Comparison of ENCODE assay signal across 25 cellular contexts in the genomic region with DNA sequence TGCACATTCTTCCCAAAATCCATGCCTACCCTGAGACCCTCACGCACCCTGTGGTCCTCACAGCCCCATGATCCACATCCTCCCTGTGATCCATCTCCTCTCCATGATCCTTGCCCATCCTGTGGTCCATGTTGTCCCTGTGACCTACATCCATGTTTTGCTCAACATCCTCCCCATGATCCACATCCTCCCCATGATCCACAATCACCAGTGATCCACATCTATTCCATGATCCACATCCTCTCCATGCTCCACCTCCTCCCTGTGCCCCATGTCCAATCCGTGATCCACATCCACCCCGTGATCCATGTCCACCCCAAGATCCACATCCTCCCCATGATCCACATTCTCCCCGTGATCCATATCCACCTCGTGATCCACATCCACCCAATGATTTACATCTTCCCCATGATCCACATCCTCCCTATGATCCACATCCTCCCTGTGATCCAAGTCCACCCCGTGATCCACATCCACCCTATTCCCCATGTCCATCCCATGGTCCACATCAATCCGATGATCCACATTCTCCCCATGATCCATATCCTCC.
DNase-seq lines count a peak whose midpoint lies in the region; ATAC-seq, FAIRE-seq and TF ChIP-seq lines count a peak whose summit lies in the region.
"Had no signal": no experiment of that assay in that cellular context is flagged by ENCODE, and none has a peak within 500 bp of the region (broad histone marks: within the 10 kb centered on the region; RNA-seq: fewer than 3 reads in every experiment).

No MANE protein-coding gene starts in this region.

- peak; percentile 99 for DNase-seq in BE2C
- no peak for DNase-seq in bronchial epithelial cell (ENCODE audit: low read depth)
- DNase-seq in nephron progenitor cell = no peak
- DNase-seq in trophoblast cell = no peak
- DNase-seq in NCI-H226 = no peak
- DNase-seq in AG08395 (ENCODE audit: low spot score) = no peak
- DNase-seq: 8988T; C1 segment of cervical spinal cord; CD4-positive, CD25-positive, alpha-beta regulatory T cell; CD8-positive, alpha-beta memory T cell; COR-L47; DMS 273 treated with DMSO at 0.1 percent for 48 hours; DMS53; DND-41; EL; GM23248; HCEC 1CT; HFFc6; IMR-90 had no signal

- H3K27ac ChIP-seq in trophoblast cell (ENCODE audit: low read depth, low read length) = no peak overlapping the region
- H3K27ac ChIP-seq: GM23248 had no signal

- H3K36me3 ChIP-seq in BE2C (no peaks in the 10 kb centered on the region), bronchial epithelial cell (ENCODE audit: control insufficient read depth, insufficient read depth, low read length) (no peaks in the 10 kb centered on the region), trophoblast cell (ENCODE audit: control insufficient read depth in 1 of 2, insufficient read depth in 2 of 2, low read length in 2 of 2) (no peaks in the 10 kb centered on the region)

- no peak overlapping the region for H4K91ac ChIP-seq in trophoblast cell (ENCODE audit: low read depth, low read length)

- no peak overlapping the region for H4K12ac ChIP-seq in trophoblast cell (ENCODE audit: low read depth, low read length)

- no CpG with 5 or more reads among the region's 7 CpGs for WGBS in trophoblast cell (ENCODE audit: extremely low coverage, insufficient coverage, insufficient read length)

- H2BK12ac ChIP-seq in trophoblast cell (ENCODE audit: low read length) = no peak overlapping the region

- H2BK5ac ChIP-seq in trophoblast cell (ENCODE audit: low read depth, low read length, poor library complexity) = no peak overlapping the region

- no peak overlapping the region for H2BK120ac ChIP-seq in trophoblast cell (ENCODE audit: insufficient read depth, low read length, poor library complexity)

- no peak overlapping the region for H2AK5ac ChIP-seq in trophoblast cell (ENCODE audit: low read length)

- no peaks in the 10 kb centered on the region for H3K79me2 ChIP-seq in trophoblast cell (ENCODE audit: control insufficient read depth, insufficient read depth, low read length, poor library complexity)

- H3K27ac Mint-ChIP-seq in nephron progenitor cell = peak overlapping the region; percentile 41
- H3K27ac Mint-ChIP-seq: B cell; CD4-positive, CD25-positive, alpha-beta regulatory T cell; CD8-positive, alpha-beta memory T cell; HFFc6 had no signal

- H3K4me1 Mint-ChIP-seq in nephron progenitor cell = peaks cover 53% of the 10 kb centered on the region
- H3K4me1 Mint-ChIP-seq: B cell; CD4-positive, CD25-positive, alpha-beta regulatory T cell; CD8-positive, alpha-beta memory T cell had no signal

- H3K14ac ChIP-seq in trophoblast cell (ENCODE audit: low read length) = no peak overlapping the region

- peaks cover 37% of the 10 kb centered on the region for H3K4me1 ChIP-seq in BE2C
- peaks cover 9 to 11% of the 10 kb centered on the region in 2 experiments for H3K4me1 ChIP-seq in trophoblast cell (ENCODE audit: control insufficient read depth in 1 of 2, insufficient read depth in 2 of 2, low read length in 2 of 2)

- no peaks in the 10 kb centered on the region for H3K27me3 ChIP-seq in BE2C
- peaks cover 2% of the 10 kb centered on the region for H3K27me3 ChIP-seq in bronchial epithelial cell (ENCODE audit: control insufficient read depth, insufficient read depth, low read length)
- H3K27me3 ChIP-seq in trophoblast cell (ENCODE audit: insufficient read depth, low read length) = no peaks in the 10 kb centered on the region

- no peak overlapping the region for H3K4me2 ChIP-seq in trophoblast cell (ENCODE audit: low read length)

- H3K27me3 Mint-ChIP-seq in nephron progenitor cell (ENCODE audit: low read depth, poor library complexity) = no peaks in the 10 kb centered on the region
- H3K27me3 Mint-ChIP-seq: B cell; CD8-positive, alpha-beta memory T cell had no signal

- H3K4me3 Mint-ChIP-seq in nephron progenitor cell = peak overlapping the region; percentile 37
- H3K4me3 Mint-ChIP-seq: B cell; CD8-positive, alpha-beta memory T cell; HFFc6 had no signal

- TF ChIP-seq CTCF in BE2C (IDR thresholded peaks at IDR 0.05; ENCODE audit: low read depth, low read length) (no peak), bronchial epithelial cell (IDR thresholded peaks at IDR 0.05; ENCODE audit: insufficient read depth, low read length, severe bottlenecking) (no peak), nephron progenitor cell (IDR thresholded peaks at IDR 0.05) (no peak)

- no peak for ATAC-seq in HG03521 (IDR thresholded peaks at IDR 0.05; ENCODE audit: unreplicated experiment)
- ATAC-seq: GM12878, K562 had no signal

- H3K18ac ChIP-seq in trophoblast cell (ENCODE audit: low read length) = no peak overlapping the region

- no peak overlapping the region for H4K8ac ChIP-seq in trophoblast cell (ENCODE audit: low read depth, low read length)

- FAIRE-seq in bronchial epithelial cell (lab: Jason Lieb, UNC) = peak; percentile 52
- FAIRE-seq: GM12878, GM19239, H54, K562 had no signal

- H3K9me3 Mint-ChIP-seq in nephron progenitor cell = no peaks in the 10 kb centered on the region
- H3K9me3 Mint-ChIP-seq: CD4-positive, CD25-positive, alpha-beta regulatory T cell had no signal

- H3K9ac ChIP-seq in trophoblast cell (ENCODE audit: low read length) = no peak overlapping the region
- H3K9ac ChIP-seq: GM23248 had no signal

- H3K79me1 ChIP-seq in trophoblast cell (ENCODE audit: low read length) = no peaks in the 10 kb centered on the region

- no peak overlapping the region for H3K23ac ChIP-seq in trophoblast cell (ENCODE audit: low read length)

- H3K9me3 ChIP-seq in BE2C = peaks cover 27% of the 10 kb centered on the region
- H3K9me3 ChIP-seq in trophoblast cell (ENCODE audit: insufficient read depth, low read depth, low read length) = peaks cover 10% of the 10 kb centered on the region

- H2AFZ ChIP-seq in trophoblast cell (ENCODE audit: insufficient read depth, low read length, poor library complexity) = no peak overlapping the region
- H2AFZ ChIP-seq: GM23248 had no signal

- H3K4me3 ChIP-seq in BE2C (ENCODE audit: low read depth, low read length) (no peak overlapping the region), bronchial epithelial cell (ENCODE audit: low read depth, low read length) (no peak overlapping the region), trophoblast cell (ENCODE audit: low read depth, low read length) (peak overlapping the region; percentile 26)
- H3K4me3 ChIP-seq: GM12878, GM23248, K562 had no signal

- no peak overlapping the region for H3K4ac ChIP-seq in trophoblast cell (ENCODE audit: low read depth, low read length)

- H3K36me3 Mint-ChIP-seq in nephron progenitor cell (ENCODE audit: low read depth) = no peaks in the 10 kb centered on the region
- H3K36me3 Mint-ChIP-seq: CD4-positive, CD25-positive, alpha-beta regulatory T cell; CD8-positive, alpha-beta memory T cell had no signal
